ENCODE assay signal across 12 cellular contexts in genomic region chr16:67406628-67407027, GRCh38. TPM values are rescaled to one million over a fixed set of nuclear protein-coding genes. Genes with fewer than 3 reads are reported as not detected.
DNase-seq lines count a peak whose midpoint lies in the region; ATAC-seq and TF ChIP-seq lines count a peak whose summit lies in the region.
"Had no signal": no experiment of that assay in that cellular context is flagged by ENCODE, and none has a peak within 500 bp of the region (broad histone marks: within the 10 kb centered on the region; RNA-seq: fewer than 3 reads in every experiment).

No MANE protein-coding gene starts in this region.

- peak; percentile 48 to 86 for ATAC-seq in left cardiac atrium
- ATAC-seq: stimulated activated effector memory CD8-positive, alpha-beta T cell treated with anti-CD3 and anti-CD28 coated beads, Interleukin-12 subunit alpha, Interleukin-12 subunit beta, amount 100 ng/mL, for 72 hours had no signal

- H3K27ac ChIP-seq in skin epidermis: peak overlapping the region; percentile 29 to 93 (median 82)

- TF ChIP-seq CTCF in brain (conservative IDR thresholded peaks at IDR 0.05) (no peak), GM20000 (IDR thresholded peaks at IDR 0.05; ENCODE audit: extremely low read depth, missing control alignments) (no peak)

- no peaks in the 10 kb centered on the region for H3K9me3 Mint-ChIP-seq in brain
- H3K9me3 Mint-ChIP-seq: stimulated activated effector memory CD8-positive, alpha-beta T cell treated with anti-CD3 and anti-CD28 coated beads, Interleukin-12 subunit alpha, Interleukin-12 subunit beta, amount 100 ng/mL, for 72 hours had no signal

- H3K27ac Mint-ChIP-seq in brain: peak overlapping the region in 4 of 5 experiments; percentile 70 to 96 (median 92)
- H3K27ac Mint-ChIP-seq: activated naive CD8-positive, alpha-beta T cell; stimulated activated effector memory CD8-positive, alpha-beta T cell treated with anti-CD3 and anti-CD28 coated beads, Interleukin-12 subunit alpha, Interleukin-12 subunit beta, amount 100 ng/mL, for 72 hours had no signal

- peaks cover 40% of the 10 kb centered on the region for H3K4me1 Mint-ChIP-seq in brain
- H3K4me1 Mint-ChIP-seq: stimulated activated effector memory CD8-positive, alpha-beta T cell treated with anti-CD3 and anti-CD28 coated beads, Interleukin-12 subunit alpha, Interleukin-12 subunit beta, amount 100 ng/mL, for 72 hours had no signal

- peak overlapping the region in 1 of 5 experiments; percentile 37 for H3K4me3 Mint-ChIP-seq in brain
- H3K4me3 Mint-ChIP-seq: activated naive CD8-positive, alpha-beta T cell; stimulated activated effector memory CD8-positive, alpha-beta T cell treated with anti-CD3 and anti-CD28 coated beads, Interleukin-12 subunit alpha, Interleukin-12 subunit beta, amount 100 ng/mL, for 72 hours had no signal

- DNase-seq in GM04503 (ENCODE audit: low read depth) (peak; percentile 78), left cardiac atrium (no peak), NCI-H1930 (lab: John Stamatoyannopoulos, UW) (no peak), DMS79 (lab: John Stamatoyannopoulos, UW) (no peak), DMS79 treated with DMSO at 0.1 percent for 48 hours (lab: John Stamatoyannopoulos, UW) (no peak), GM20000 (ENCODE audit: low spot score) (no peak)
- DNase-seq: DND-41, retina had no signal

- no peaks in the 10 kb centered on the region for H3K27me3 Mint-ChIP-seq in brain

- peaks cover 8% of the 10 kb centered on the region for H3K36me3 Mint-ChIP-seq in brain
- H3K36me3 Mint-ChIP-seq: activated naive CD8-positive, alpha-beta T cell had no signal

- H3K4me3 ChIP-seq in skin epidermis: no peak overlapping the region

- intact Hi-C loops in left cardiac atrium (cut with DNase I): loop anchor here in 1 of 2 donors (10.0 kb wide), 1 partner anchor 142 kb away; no protein-coding TSS in a partner anchor

RNA-seq across cellular contexts. Expression of gene ZDHHC1, which starts 9.6 kb away (rescaled TPM):
- polyA plus RNA-seq in brain (ENCODE audit: insufficient read depth, low read depth, low replicate concordance): 10.6 TPM
- total RNA-seq in left cardiac atrium: 1 to 10 TPM; 4.6 to 6.8 TPM

RNA-seq across cellular contexts. Expression of gene TPPP3, which starts 13.3 kb away (rescaled TPM):
- polyA plus RNA-seq in brain (ENCODE audit: insufficient read depth, low read depth, low replicate concordance): 438 TPM
- total RNA-seq in left cardiac atrium: 10 to 100 TPM; 22.9 to 40.1 TPM

RNA-seq across cellular contexts. Expression of gene HSD11B2, which starts 24.3 kb away (rescaled TPM):
- 47.9 TPM for polyA plus RNA-seq in brain (ENCODE audit: insufficient read depth, low read depth, low replicate concordance)
- total RNA-seq in left cardiac atrium: 1 to 10 TPM in 1 of 2 donors, not detected in 1; 1.6 TPM
